ENCODE assay signal across 1 cellular context in the genomic region with DNA sequence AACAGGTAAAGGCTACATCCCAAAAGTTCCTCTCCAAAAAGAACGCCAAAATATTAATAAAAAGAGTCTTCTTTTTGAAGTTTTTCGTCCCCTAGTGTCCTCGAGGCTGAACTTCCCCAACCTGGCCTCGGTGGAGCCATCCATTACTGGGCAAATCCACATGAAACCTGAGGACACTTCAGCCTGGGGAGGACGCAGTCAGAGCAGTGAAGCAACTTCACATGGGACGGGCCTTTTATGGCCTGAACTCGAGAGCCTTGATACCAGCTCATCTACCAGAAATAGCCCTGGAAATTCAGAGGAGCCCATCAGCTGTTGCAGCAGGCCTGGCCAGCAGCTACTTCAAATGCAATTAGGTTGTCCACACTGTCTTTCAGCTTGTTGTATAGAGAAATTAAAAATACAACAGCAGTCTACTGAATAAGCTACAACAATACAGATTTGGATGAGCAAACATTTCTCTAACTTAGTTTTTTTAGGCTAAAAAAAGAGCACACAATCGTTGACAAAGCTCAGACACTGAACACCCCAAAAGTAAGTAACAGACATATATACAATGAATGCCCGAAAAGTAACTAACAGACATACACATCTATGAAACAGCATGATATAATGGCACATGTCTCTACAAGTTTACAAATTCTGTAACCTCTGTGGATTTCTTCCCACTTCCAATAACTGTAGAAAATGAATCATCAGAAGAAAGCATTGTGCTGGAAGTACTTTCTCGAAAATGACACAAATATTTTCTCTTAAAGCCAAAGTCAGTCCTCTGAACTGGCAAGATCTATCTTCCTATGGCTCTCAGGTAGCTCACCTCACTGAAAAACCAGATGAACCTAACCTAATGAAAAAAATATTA.
TF ChIP-seq lines count a peak whose summit lies in the region.

A gene with protein sequence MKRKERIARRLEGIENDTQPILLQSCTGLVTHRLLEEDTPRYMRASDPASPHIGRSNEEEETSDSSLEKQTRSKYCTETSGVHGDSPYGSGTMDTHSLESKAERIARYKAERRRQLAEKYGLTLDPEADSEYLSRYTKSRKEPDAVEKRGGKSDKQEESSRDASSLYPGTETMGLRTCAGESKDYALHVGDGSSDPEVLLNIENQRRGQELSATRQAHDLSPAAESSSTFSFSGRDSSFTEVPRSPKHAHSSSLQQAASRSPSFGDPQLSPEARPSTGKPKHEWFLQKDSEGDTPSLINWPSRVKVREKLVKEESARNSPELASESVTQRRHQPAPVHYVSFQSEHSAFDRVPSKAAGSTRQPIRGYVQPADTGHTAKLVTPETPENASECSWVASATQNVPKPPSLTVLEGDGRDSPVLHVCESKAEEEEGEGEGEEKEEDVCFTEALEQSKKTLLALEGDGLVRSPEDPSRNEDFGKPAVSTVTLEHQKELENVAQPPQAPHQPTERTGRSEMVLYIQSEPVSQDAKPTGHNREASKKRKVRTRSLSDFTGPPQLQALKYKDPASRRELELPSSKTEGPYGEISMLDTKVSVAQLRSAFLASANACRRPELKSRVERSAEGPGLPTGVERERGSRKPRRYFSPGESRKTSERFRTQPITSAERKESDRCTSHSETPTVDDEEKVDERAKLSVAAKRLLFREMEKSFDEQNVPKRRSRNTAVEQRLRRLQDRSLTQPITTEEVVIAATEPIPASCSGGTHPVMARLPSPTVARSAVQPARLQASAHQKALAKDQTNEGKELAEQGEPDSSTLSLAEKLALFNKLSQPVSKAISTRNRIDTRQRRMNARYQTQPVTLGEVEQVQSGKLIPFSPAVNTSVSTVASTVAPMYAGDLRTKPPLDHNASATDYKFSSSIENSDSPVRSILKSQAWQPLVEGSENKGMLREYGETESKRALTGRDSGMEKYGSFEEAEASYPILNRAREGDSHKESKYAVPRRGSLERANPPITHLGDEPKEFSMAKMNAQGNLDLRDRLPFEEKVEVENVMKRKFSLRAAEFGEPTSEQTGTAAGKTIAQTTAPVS (N-terminal part only) (minus strand): TSS at position 208 of the 862 bp plus-strand sequence. CDS start 79,913 bp downstream, outside the sequence.

TF ChIP-seq in WTC11, 78 proteins besides CTCF, POLR2A, EP300 and RAD21 (continued from another document):
- TF ChIP-seq, protein P1, sequence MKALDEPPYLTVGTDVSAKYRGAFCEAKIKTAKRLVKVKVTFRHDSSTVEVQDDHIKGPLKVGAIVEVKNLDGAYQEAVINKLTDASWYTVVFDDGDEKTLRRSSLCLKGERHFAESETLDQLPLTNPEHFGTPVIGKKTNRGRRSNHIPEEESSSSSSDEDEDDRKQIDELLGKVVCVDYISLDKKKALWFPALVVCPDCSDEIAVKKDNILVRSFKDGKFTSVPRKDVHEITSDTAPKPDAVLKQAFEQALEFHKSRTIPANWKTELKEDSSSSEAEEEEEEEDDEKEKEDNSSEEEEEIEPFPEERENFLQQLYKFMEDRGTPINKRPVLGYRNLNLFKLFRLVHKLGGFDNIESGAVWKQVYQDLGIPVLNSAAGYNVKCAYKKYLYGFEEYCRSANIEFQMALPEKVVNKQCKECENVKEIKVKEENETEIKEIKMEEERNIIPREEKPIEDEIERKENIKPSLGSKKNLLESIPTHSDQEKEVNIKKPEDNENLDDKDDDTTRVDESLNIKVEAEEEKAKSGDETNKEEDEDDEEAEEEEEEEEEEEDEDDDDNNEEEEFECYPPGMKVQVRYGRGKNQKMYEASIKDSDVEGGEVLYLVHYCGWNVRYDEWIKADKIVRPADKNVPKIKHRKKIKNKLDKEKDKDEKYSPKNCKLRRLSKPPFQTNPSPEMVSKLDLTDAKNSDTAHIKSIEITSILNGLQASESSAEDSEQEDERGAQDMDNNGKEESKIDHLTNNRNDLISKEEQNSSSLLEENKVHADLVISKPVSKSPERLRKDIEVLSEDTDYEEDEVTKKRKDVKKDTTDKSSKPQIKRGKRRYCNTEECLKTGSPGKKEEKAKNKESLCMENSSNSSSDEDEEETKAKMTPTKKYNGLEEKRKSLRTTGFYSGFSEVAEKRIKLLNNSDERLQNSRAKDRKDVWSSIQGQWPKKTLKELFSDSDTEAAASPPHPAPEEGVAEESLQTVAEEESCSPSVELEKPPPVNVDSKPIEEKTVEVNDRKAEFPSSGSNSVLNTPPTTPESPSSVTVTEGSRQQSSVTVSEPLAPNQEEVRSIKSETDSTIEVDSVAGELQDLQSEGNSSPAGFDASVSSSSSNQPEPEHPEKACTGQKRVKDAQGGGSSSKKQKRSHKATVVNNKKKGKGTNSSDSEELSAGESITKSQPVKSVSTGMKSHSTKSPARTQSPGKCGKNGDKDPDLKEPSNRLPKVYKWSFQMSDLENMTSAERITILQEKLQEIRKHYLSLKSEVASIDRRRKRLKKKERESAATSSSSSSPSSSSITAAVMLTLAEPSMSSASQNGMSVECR (CRISPR knock-in tag; IDR thresholded peaks at IDR 0.05; ENCODE audit: borderline replicate concordance), result no peak
- TF ChIP-seq GABPB1 (CRISPR knock-in tag; IDR thresholded peaks at IDR 0.05), result no peak
- no peak for TF ChIP-seq ZBTB21 (CRISPR knock-in tag; IDR thresholded peaks at IDR 0.05; ENCODE audit: borderline replicate concordance)
- TF ChIP-seq, protein P2, sequence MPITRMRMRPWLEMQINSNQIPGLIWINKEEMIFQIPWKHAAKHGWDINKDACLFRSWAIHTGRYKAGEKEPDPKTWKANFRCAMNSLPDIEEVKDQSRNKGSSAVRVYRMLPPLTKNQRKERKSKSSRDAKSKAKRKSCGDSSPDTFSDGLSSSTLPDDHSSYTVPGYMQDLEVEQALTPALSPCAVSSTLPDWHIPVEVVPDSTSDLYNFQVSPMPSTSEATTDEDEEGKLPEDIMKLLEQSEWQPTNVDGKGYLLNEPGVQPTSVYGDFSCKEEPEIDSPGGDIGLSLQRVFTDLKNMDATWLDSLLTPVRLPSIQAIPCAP (CRISPR knock-in tag; IDR thresholded peaks at IDR 0.05), result no peak
- TF ChIP-seq, protein P3, sequence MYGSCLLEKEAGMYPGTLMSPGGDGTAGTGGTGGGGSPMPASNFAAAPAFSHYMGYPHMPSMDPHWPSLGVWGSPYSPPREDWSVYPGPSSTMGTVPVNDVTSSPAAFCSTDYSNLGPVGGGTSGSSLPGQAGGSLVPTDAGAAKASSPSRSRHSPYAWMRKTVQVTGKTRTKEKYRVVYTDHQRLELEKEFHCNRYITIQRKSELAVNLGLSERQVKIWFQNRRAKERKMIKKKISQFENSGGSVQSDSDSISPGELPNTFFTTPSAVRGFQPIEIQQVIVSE (CRISPR knock-in tag; IDR thresholded peaks at IDR 0.05; ENCODE audit: borderline replicate concordance), result no peak
